ENCODE assay signal across 4 cellular contexts in genomic region chr7:74775111-74775510, GRCh38. TPM values are rescaled to one million over a fixed set of nuclear protein-coding genes. Genes with fewer than 3 reads are reported as not detected.
"Had no signal": no experiment of that assay in that cellular context is flagged by ENCODE, and none has a peak within 500 bp of the region (broad histone marks: within the 10 kb centered on the region; RNA-seq: fewer than 3 reads in every experiment).

No MANE protein-coding gene starts in this region.

RNA-seq across cellular contexts. Expression of gene NCF1, which starts 1.3 kb away (rescaled TPM):
- total RNA-seq: endothelial cell of umbilical vein, hepatocyte, pulmonary artery endothelial cell, smooth muscle cell had no signal
